ENCODE assay signal across 19 cellular contexts in the genomic region with DNA sequence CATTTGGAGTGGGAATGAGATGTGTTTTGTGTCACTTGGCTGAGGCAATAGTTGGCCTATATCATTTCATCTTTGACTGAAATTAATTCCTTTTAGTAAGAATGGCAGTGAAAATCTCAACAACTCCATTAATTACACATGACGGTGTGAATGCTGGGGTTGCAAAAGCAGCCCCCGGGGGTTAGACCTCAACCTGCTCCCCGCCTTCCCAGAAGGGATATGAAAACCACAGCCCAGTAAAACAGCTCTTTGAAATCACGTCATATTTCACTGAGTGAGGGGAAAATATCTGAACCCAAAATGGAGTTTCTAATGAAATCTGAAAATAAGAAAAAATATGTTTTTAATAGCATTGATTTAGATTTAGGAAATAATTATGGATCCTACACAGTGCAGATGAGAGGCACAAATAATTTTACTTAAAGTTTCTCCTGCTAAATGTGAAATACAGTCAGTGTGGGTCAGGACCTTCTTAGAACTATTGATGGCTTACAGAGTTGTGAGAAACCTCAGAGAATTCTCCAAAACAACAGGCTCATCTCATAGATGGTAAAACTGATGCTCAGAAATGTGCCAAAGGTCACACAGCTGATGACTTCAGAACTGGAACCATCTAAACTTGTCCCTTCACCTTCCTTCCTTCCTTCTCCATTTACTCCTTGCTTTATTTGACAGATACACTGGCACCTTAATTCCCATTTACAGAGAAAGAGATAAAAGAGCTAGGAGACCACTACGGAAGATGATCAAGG.
"Had no signal": no experiment of that assay in that cellular context is flagged by ENCODE, and none has a peak within 500 bp of the region (broad histone marks: within the 10 kb centered on the region; RNA-seq: fewer than 3 reads in every experiment).

No MANE protein-coding gene starts in this region.

- H3K9ac ChIP-seq: SK-N-SH had no signal

- H3K27ac ChIP-seq: HL-60, RWPE1 had no signal

- ATAC-seq: Panc1, PC-3 had no signal

- H3K9me3 ChIP-seq: SK-N-SH had no signal

- DNase-seq: Kasumi-1, KG1, MM.1S, NCI-H1092 treated with DMSO at 0.1 percent for 48 hours, NCI-H1436, NCI-H187, NCI-H2029, NCI-H2081 treated with DMSO at 0.1 percent for 48 hours, NCI-H226, NCI-H446, NCI-H510A, NCI-H774, PC-3, SHP77, SK-N-SH, SW 1271 had no signal

- H3K4me2 ChIP-seq: SK-N-SH had no signal
